In genomic region chr1:153465728-153466625, GRCh38 we compare ENCODE assay signal across 8 cellular contexts. TPM values are rescaled to one million over a fixed set of nuclear protein-coding genes. Genes with fewer than 3 reads are reported as not detected.
DNase-seq lines count a peak whose midpoint lies in the region; ATAC-seq and TF ChIP-seq lines count a peak whose summit lies in the region.

No MANE protein-coding gene starts in this region.

- H3K9me2 ChIP-seq in MM.1S (replicated peaks; ENCODE audit: insufficient read depth, low read length), result no peaks in the 10 kb centered on the region

- no peak overlapping the region for H3K4me3 Mint-ChIP-seq in activated CD4-positive, alpha-beta memory T cell treated with anti-CD3 and anti-CD28 coated beads, Interleukin-2, amount 10 ng/mL, durations not matched to agents 7 days and 5 days
- no peak overlapping the region for H3K4me3 Mint-ChIP-seq in natural killer cell

- 16 to 23% (median 21%) methylated on average over 22 of the region's 22 CpGs for WGBS in stomach, 5 donors

- intact Hi-C loops in natural killer cell (cut with micrococcal nuclease), result no loop called here
- intact Hi-C loops in stomach (cut with DNase I; ENCODE audit: low total_unique reads), result no loop called here

- H3K27ac ChIP-seq in MM.1S (ENCODE audit: low read length) (no peak overlapping the region), stomach (no peak overlapping the region)

- no peaks in the 10 kb centered on the region for H3K9me3 ChIP-seq in MM.1S (replicated peaks; ENCODE audit: insufficient read depth, low read length)
- peaks cover 0 to 4% (median 1%) of the 10 kb centered on the region in 4 donors for H3K9me3 ChIP-seq in stomach

- H3K27me3 ChIP-seq in MM.1S (replicated peaks; ENCODE audit: insufficient read depth, low read length) (0 out of 2 replicates have a peak, but pooled peaks cover 15% of the 10 kb centered on the region), stomach (peaks cover 0 to 31% (median 4%) of the 10 kb centered on the region in 3 donors)

- H3K9me3 Mint-ChIP-seq in activated CD4-positive, alpha-beta memory T cell treated with anti-CD3 and anti-CD28 coated beads, Interleukin-2, amount 10 ng/mL, durations not matched to agents 7 days and 5 days, result no peaks in the 10 kb centered on the region
- H3K9me3 Mint-ChIP-seq in natural killer cell, result peaks cover 0 to 4% of the 10 kb centered on the region in 2 donors

- H3K9ac ChIP-seq in MM.1S (ENCODE audit: low read length), result no peak overlapping the region

- TF ChIP-seq CTCF in MM.1S (IDR thresholded peaks at IDR 0.05; ENCODE audit: low read length), result peak; percentile 93
- TF ChIP-seq CTCF in epithelial cell of proximal tubule (conservative IDR thresholded peaks at IDR 0.05; ENCODE audit: low read depth, low read length), result peak; percentile 79
- TF ChIP-seq CTCF in natural killer cell (IDR thresholded peaks at IDR 0.05), result peak; percentile 79
- peak in 5 of 7 experiments; percentile 30 to 72 (median 62) for TF ChIP-seq CTCF in stomach (IDR thresholded peaks at IDR 0.05)

- DNase-seq in GDM1 (lab: John Stamatoyannopoulos, UW) (peak; percentile 10), MM.1S (peak; percentile 70), epithelial cell of proximal tubule (ENCODE audit: low read depth) (no peak), natural killer cell (peak; percentile 59), stomach (peak; percentile 42), NCI-H2107 (lab: John Stamatoyannopoulos, UW) (no peak)
- DNase-seq in activated CD4-positive, alpha-beta memory T cell treated with anti-CD3 and anti-CD28 coated beads, Interleukin-2, amount 10 ng/mL, durations not matched to agents 7 days and 5 days, result peak; percentile 67

- peaks cover 29% of the 10 kb centered on the region for H3K27me3 Mint-ChIP-seq in activated CD4-positive, alpha-beta memory T cell treated with anti-CD3 and anti-CD28 coated beads, Interleukin-2, amount 10 ng/mL, durations not matched to agents 7 days and 5 days
- peaks cover 10 to 13% of the 10 kb centered on the region in 2 donors for H3K27me3 Mint-ChIP-seq in natural killer cell (ENCODE audit: low read depth in 2 of 2)

- H3K4me1 Mint-ChIP-seq in activated CD4-positive, alpha-beta memory T cell treated with anti-CD3 and anti-CD28 coated beads, Interleukin-2, amount 10 ng/mL, durations not matched to agents 7 days and 5 days, result peaks cover 5% of the 10 kb centered on the region
- H3K4me1 Mint-ChIP-seq in natural killer cell, result peaks cover 5% of the 10 kb centered on the region in 2 donors

- no peak for TF ChIP-seq EP300 in stomach (IDR thresholded peaks at IDR 0.05)

- no peaks in the 10 kb centered on the region for H3F3A ChIP-seq in MM.1S (ENCODE audit: insufficient read depth, low read length)

- no peak overlapping the region for H3K27ac Mint-ChIP-seq in activated CD4-positive, alpha-beta memory T cell treated with anti-CD3 and anti-CD28 coated beads, Interleukin-2, amount 10 ng/mL, durations not matched to agents 7 days and 5 days
- H3K27ac Mint-ChIP-seq in natural killer cell, result no peak overlapping the region

- no peaks in the 10 kb centered on the region for H3K4me1 ChIP-seq in MM.1S (ENCODE audit: low read length)
- H3K4me1 ChIP-seq in stomach, result peaks cover 0 to 11% (median 2%) of the 10 kb centered on the region in 4 donors

- H3K4me2 ChIP-seq in MM.1S (ENCODE audit: low read depth, low read length), result peak overlapping the region; percentile 21; the same call in 1 of the 2 replicates

- CTCF ChIA-PET in activated CD4-positive, alpha-beta memory T cell treated with anti-CD3 and anti-CD28 coated beads, Interleukin-2, amount 10 ng/mL, durations not matched to agents 7 days and 5 days (lab: Charles Lee), result interaction anchor here (0.8 to 2.0 kb wide), 9 partner anchors 9 to 150 kb away, joined by 3 to 11 read pairs (median 4); partner anchors contain the start of gene S100A14

- peak overlapping the region; percentile 29 for H2AFZ ChIP-seq in MM.1S (ENCODE audit: low read length)

- POLR2A ChIA-PET in activated CD4-positive, alpha-beta memory T cell treated with anti-CD3 and anti-CD28 coated beads, Interleukin-2, amount 10 ng/mL, durations not matched to agents 7 days and 5 days (lab: Charles Lee), result no interaction called here

- no peaks in the 10 kb centered on the region for H4K20me1 ChIP-seq in MM.1S (ENCODE audit: insufficient read depth, low read length)

- peak; percentile 64 to 87 (median 80) for ATAC-seq in natural killer cell
- ATAC-seq in HG03354 (IDR thresholded peaks at IDR 0.05; ENCODE audit: poor library complexity, severe bottlenecking, unreplicated experiment), result no peak

- no peaks in the 10 kb centered on the region for H3K36me3 Mint-ChIP-seq in activated CD4-positive, alpha-beta memory T cell treated with anti-CD3 and anti-CD28 coated beads, Interleukin-2, amount 10 ng/mL, durations not matched to agents 7 days and 5 days (ENCODE audit: low read depth)
- H3K36me3 Mint-ChIP-seq in natural killer cell, result no peaks in the 10 kb centered on the region

- no peaks in the 10 kb centered on the region for H3K36me3 ChIP-seq in MM.1S (replicated peaks; ENCODE audit: insufficient read depth, low read length)
- H3K36me3 ChIP-seq in stomach, result no peaks in the 10 kb centered on the region

- H3K4me3 ChIP-seq in MM.1S (ENCODE audit: low read length) (no peak overlapping the region), epithelial cell of proximal tubule (ENCODE audit: low read depth, low read length) (no peak overlapping the region), stomach (no peak overlapping the region)

- TF ChIP-seq POLR2A in stomach (IDR thresholded peaks at IDR 0.05), result no peak

- H3K79me2 ChIP-seq in MM.1S (ENCODE audit: low read length), result no peaks in the 10 kb centered on the region

RNA-seq across cellular contexts. Expression of gene S100A7, which starts 5.5 kb away (rescaled TPM):
- not detected for total RNA-seq in activated CD4-positive, alpha-beta memory T cell treated with anti-CD3 and anti-CD28 coated beads, Interleukin-2, amount 10 ng/mL, durations not matched to agents 7 days and 5 days
- not detected in 2 replicates for total RNA-seq in epithelial cell of proximal tubule
- total RNA-seq in natural killer cell, result not detected
- total RNA-seq in stomach, result not detected
- polyA plus RNA-seq in stomach, result 100 to 1,000 TPM in 1 of 3 donors, not detected in 2; 107 TPM

RNA-seq across cellular contexts. Expression of gene S100A7A, which starts 49.7 kb away (rescaled TPM):
- not detected for total RNA-seq in activated CD4-positive, alpha-beta memory T cell treated with anti-CD3 and anti-CD28 coated beads, Interleukin-2, amount 10 ng/mL, durations not matched to agents 7 days and 5 days
- total RNA-seq in epithelial cell of proximal tubule (not detected in 2 replicates), natural killer cell (not detected), stomach (not detected)
- polyA plus RNA-seq in stomach, result under 1 TPM in 1 of 3 donors, not detected in 2; 0.20 TPM

Comparison
In these comparisons a context has a peak if more than half of its experiments do, and no peak if none do; other contexts are left out.
1. DNase-seq: peak in GDM1 (single experiment), MM.1S (single experiment), activated CD4-positive, alpha-beta memory T cell treated with anti-CD3 and anti-CD28 coated beads, Interleukin-2, amount 10 ng/mL, durations not matched to agents 7 days and 5 days (single experiment), natural killer cell (single experiment) and stomach (single experiment); none in epithelial cell of proximal tubule (single experiment) and NCI-H2107 (single experiment).
2. Peak in every context shown above with its lines, with median percentiles within 50 percentile points of each other: CTCF ChIP-seq.